17 cellular contexts compared by ENCODE assay signal in the genomic region with DNA sequence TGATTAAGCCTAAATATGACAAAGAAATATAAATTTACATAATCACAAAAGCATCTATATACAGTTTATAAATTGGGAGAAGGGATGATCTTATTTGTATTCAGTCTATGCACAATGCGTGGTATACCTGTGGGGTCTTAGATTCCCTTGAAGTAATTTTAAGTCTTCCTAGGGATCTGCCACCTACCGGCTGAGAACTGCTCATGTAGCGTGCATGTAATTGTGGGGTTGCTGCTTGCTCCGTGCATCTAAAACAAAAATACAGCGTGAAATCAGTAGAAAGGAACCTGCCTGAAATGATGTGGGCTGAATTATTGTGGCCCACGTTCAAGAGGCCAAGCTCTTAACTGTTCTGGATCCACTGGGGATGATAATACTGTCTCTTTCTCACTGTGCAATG.
A peak's percentile ranks its signal among the peaks of the same experiment; 100 is the strongest.
DNase-seq lines count a peak whose midpoint lies in the region; ATAC-seq and TF ChIP-seq lines count a peak whose summit lies in the region.
"Had no signal": no experiment of that assay in that cellular context is flagged by ENCODE, and none has a peak within 500 bp of the region (broad histone marks: within the 10 kb centered on the region; RNA-seq: fewer than 3 reads in every experiment).

No MANE protein-coding gene starts in this region.

- H3K4me3 ChIP-seq in CD8-positive, alpha-beta T cell (ENCODE audit: low read depth, low read length) = no peak overlapping the region
- H3K4me3 ChIP-seq in prostate gland = no peak overlapping the region
- no peak overlapping the region for H3K4me3 ChIP-seq in CD4-positive, alpha-beta memory T cell (ENCODE audit: low read length in 2 of 2)

- TF ChIP-seq CTCF in CD8-positive, alpha-beta T cell (IDR thresholded peaks at IDR 0.05) = no peak
- TF ChIP-seq CTCF in prostate gland (IDR thresholded peaks at IDR 0.05) = no peak

- H3K27me3 ChIP-seq in CD8-positive, alpha-beta T cell (ENCODE audit: insufficient read depth, low read length) = no peaks in the 10 kb centered on the region
- H3K27me3 ChIP-seq in prostate gland (replicated peaks; ENCODE audit: insufficient read depth) = no peaks in the 10 kb centered on the region
- no peaks in the 10 kb centered on the region for H3K27me3 ChIP-seq in CD4-positive, alpha-beta memory T cell (ENCODE audit: insufficient read depth, low read length)
- H3K27me3 ChIP-seq: BE2C had no signal

- ATAC-seq in CD8-positive, alpha-beta T cell = no peak
- ATAC-seq in T-cell (replicated peaks in 1 of 4) (no peak), naive B cell (ENCODE audit: low read depth in 2 of 2) (no peak), HG02973 (IDR thresholded peaks at IDR 0.05; ENCODE audit: unreplicated experiment) (no peak)
- ATAC-seq: HCT116, Panc1 had no signal

- no peak for DNase-seq in CD8-positive, alpha-beta T cell
- peak; percentile 29 to 42 for DNase-seq in Kasumi-1 (lab: John Stamatoyannopoulos, UW)
- DNase-seq in T-cell = no peak
- DNase-seq in naive B cell = no peak
- DNase-seq in ureter (ENCODE audit: low spot score) = no peak
- no peak for DNase-seq in prostate gland (ENCODE audit: low spot score)
- DNase-seq in CD4-positive, alpha-beta memory T cell = no peak
- DNase-seq: ACHN, BE2C, DMS79, MV-4-11, NCI-H146, NCI-H2107, SIG-M5 had no signal

- no peaks in the 10 kb centered on the region for H3K9me3 ChIP-seq in CD8-positive, alpha-beta T cell (ENCODE audit: low read length)
- no peaks in the 10 kb centered on the region for H3K9me3 ChIP-seq in prostate gland
- H3K9me3 ChIP-seq in CD4-positive, alpha-beta memory T cell (ENCODE audit: control insufficient read depth in 1 of 2, low read length in 2 of 2) = no peaks in the 10 kb centered on the region
- H3K9me3 ChIP-seq: BE2C had no signal

- H3K36me3 Mint-ChIP-seq in CD8-positive, alpha-beta T cell = no peaks in the 10 kb centered on the region
- no peaks in the 10 kb centered on the region for H3K36me3 Mint-ChIP-seq in T-cell
- H3K36me3 Mint-ChIP-seq in naive B cell = peaks cover 0 to 7% of the 10 kb centered on the region in 2 donors
- no peaks in the 10 kb centered on the region for H3K36me3 Mint-ChIP-seq in CD4-positive, alpha-beta memory T cell

- CTCF ChIA-PET in CD8-positive, alpha-beta T cell (lab: Charles Lee) = no interaction called here
- CTCF ChIA-PET in T-cell (lab: Charles Lee) = no interaction called here
- CTCF ChIA-PET in CD4-positive, alpha-beta memory T cell (lab: Charles Lee; ENCODE audit: partially characterized antibody) = no interaction called here

- H3K4me3 Mint-ChIP-seq in CD8-positive, alpha-beta T cell = peak overlapping the region; percentile 32
- H3K4me3 Mint-ChIP-seq in T-cell = peak overlapping the region in 2 of 3 donors; percentile 67 to 76
- H3K4me3 Mint-ChIP-seq in naive B cell = peak overlapping the region in 5 of 8 donors; percentile 5 to 86 (median 41)
- peak overlapping the region in 4 of 8 donors; percentile 78 to 93 (median 90) for H3K4me3 Mint-ChIP-seq in CD4-positive, alpha-beta memory T cell

- H3K27ac Mint-ChIP-seq in CD8-positive, alpha-beta T cell = no peak overlapping the region
- H3K27ac Mint-ChIP-seq in T-cell (no peak overlapping the region), naive B cell (no peak overlapping the region)
- peak overlapping the region in 1 of 7 donors; percentile 8 for H3K27ac Mint-ChIP-seq in CD4-positive, alpha-beta memory T cell

- H3K4me1 Mint-ChIP-seq in CD8-positive, alpha-beta T cell (ENCODE audit: low read depth) = peaks cover 20% of the 10 kb centered on the region
- peaks cover 18 to 21% (median 21%) of the 10 kb centered on the region in 3 donors for H3K4me1 Mint-ChIP-seq in T-cell
- H3K4me1 Mint-ChIP-seq in naive B cell = peaks cover 6 to 18% (median 11%) of the 10 kb centered on the region in 3 donors
- peaks cover 15 to 23% (median 20%) of the 10 kb centered on the region in 4 donors for H3K4me1 Mint-ChIP-seq in CD4-positive, alpha-beta memory T cell

- intact Hi-C loops in CD8-positive, alpha-beta T cell (cut with DNase I, micrococcal nuclease) = no loop called here
- intact Hi-C loops in prostate gland (cut with DNase I) = no loop called here
- intact Hi-C loops in CD4-positive, alpha-beta memory T cell (cut with micrococcal nuclease) = no loop called here

- no peak for TF ChIP-seq POLR2A in prostate gland (IDR thresholded peaks at IDR 0.05)

- peaks cover 20% of the 10 kb centered on the region for H3K27me3 Mint-ChIP-seq in CD8-positive, alpha-beta T cell (ENCODE audit: low read depth)
- H3K27me3 Mint-ChIP-seq in T-cell = peaks cover 23 to 32% of the 10 kb centered on the region in 2 donors
- H3K27me3 Mint-ChIP-seq in naive B cell = peaks cover 31 to 42% (median 39%) of the 10 kb centered on the region in 3 donors
- H3K27me3 Mint-ChIP-seq in CD4-positive, alpha-beta memory T cell = peaks cover 13 to 18% of the 10 kb centered on the region in 2 donors

- H3K27ac ChIP-seq in CD8-positive, alpha-beta T cell (ENCODE audit: low read depth, low read length) = no peak overlapping the region
- H3K27ac ChIP-seq in prostate gland = no peak overlapping the region
- H3K27ac ChIP-seq in CD4-positive, alpha-beta memory T cell (ENCODE audit: low read depth, low read length) = no peak overlapping the region

- POLR2A ChIA-PET in CD8-positive, alpha-beta T cell (lab: Charles Lee) = no interaction called here
- POLR2A ChIA-PET in T-cell (lab: Charles Lee) = no interaction called here
- POLR2A ChIA-PET in CD4-positive, alpha-beta memory T cell (lab: Charles Lee; ENCODE audit: partially characterized antibody) = no interaction called here

- WGBS in prostate gland = 90% methylated on average over 6 of the region's 6 CpGs

- H3K4me1 ChIP-seq in CD8-positive, alpha-beta T cell (ENCODE audit: insufficient read depth, low read length) = peaks cover 8% of the 10 kb centered on the region
- no peaks in the 10 kb centered on the region for H3K4me1 ChIP-seq in prostate gland (replicated peaks)
- H3K4me1 ChIP-seq in CD4-positive, alpha-beta memory T cell (ENCODE audit: insufficient read depth, low read length) = peaks cover 15% of the 10 kb centered on the region
- H3K4me1 ChIP-seq: BE2C had no signal

- H3K36me3 ChIP-seq in CD8-positive, alpha-beta T cell (ENCODE audit: insufficient read depth, low read length) = no peaks in the 10 kb centered on the region
- no peaks in the 10 kb centered on the region for H3K36me3 ChIP-seq in prostate gland
- no peaks in the 10 kb centered on the region for H3K36me3 ChIP-seq in CD4-positive, alpha-beta memory T cell (ENCODE audit: insufficient read depth, low read length)
- H3K36me3 ChIP-seq: BE2C had no signal

- no peaks in the 10 kb centered on the region for H3K9me3 Mint-ChIP-seq in CD8-positive, alpha-beta T cell
- H3K9me3 Mint-ChIP-seq in T-cell (no peaks in the 10 kb centered on the region), naive B cell (peaks cover 0 to 20% (median 4%) of the 10 kb centered on the region in 7 donors)
- no peaks in the 10 kb centered on the region for H3K9me3 Mint-ChIP-seq in CD4-positive, alpha-beta memory T cell

Comparison
In these comparisons a context has a peak if more than half of its experiments do, and no peak if none do; other contexts are left out.
1. DNase-seq: peak in Kasumi-1 (2 of 2); none in CD8-positive, alpha-beta T cell (0 of 7), T-cell (0 of 34), naive B cell (single experiment), ureter (single experiment), prostate gland (single experiment) and CD4-positive, alpha-beta memory T cell (0 of 5).